10 cellular contexts compared by ENCODE assay signal in genomic region chr11:19979519-19979845, GRCh38.
A peak's percentile ranks its signal among the peaks of the same experiment; 100 is the strongest.
DNase-seq lines count a peak whose midpoint lies in the region; ATAC-seq and TF ChIP-seq lines count a peak whose summit lies in the region.
"Had no signal": no experiment of that assay in that cellular context is flagged by ENCODE, and none has a peak within 500 bp of the region (broad histone marks: within the 10 kb centered on the region; RNA-seq: fewer than 3 reads in every experiment).

No MANE protein-coding gene starts in this region.

- H3K36me3 ChIP-seq in liver (ENCODE audit: control insufficient read depth in 4 of 4, insufficient read depth in 3 of 4, low read depth in 1 of 4, low read length in 3 of 4) = peaks cover 0 to 4% (median 0%) of the 10 kb centered on the region in 4 donors
- no peaks in the 10 kb centered on the region for H3K36me3 ChIP-seq in mucosa of descending colon (ENCODE audit: low read depth)
- H3K36me3 ChIP-seq: WERI-Rb-1 had no signal

- TF ChIP-seq CTCF in liver (IDR thresholded peaks at IDR 0.05; ENCODE audit: low read depth, low read length, missing input control) = no peak
- no peak for TF ChIP-seq CTCF in mucosa of descending colon (IDR thresholded peaks at IDR 0.05)

- no peaks in the 10 kb centered on the region for H3K27me3 ChIP-seq in liver (ENCODE audit: control insufficient read depth in 4 of 4, insufficient read depth in 4 of 4, low read length in 3 of 4)

- H3K9ac ChIP-seq in liver (ENCODE audit: low read depth in 1 of 2, low read length in 2 of 2) = no peak overlapping the region

- no peak for TF ChIP-seq RAD21 in liver (IDR thresholded peaks at IDR 0.05)

- H3K9me3 ChIP-seq in liver (ENCODE audit: control insufficient read depth in 4 of 4, low read length in 3 of 4) = no peaks in the 10 kb centered on the region
- H3K9me3 ChIP-seq in mucosa of descending colon = no peaks in the 10 kb centered on the region

- ATAC-seq in GM18499 (IDR thresholded peaks at IDR 0.05; ENCODE audit: insufficient read depth, unreplicated experiment) (peak; percentile 57), GM21515 (IDR thresholded peaks at IDR 0.05; ENCODE audit: unreplicated experiment) (peak; percentile 75), HG03432 (IDR thresholded peaks at IDR 0.05; ENCODE audit: unreplicated experiment) (peak; percentile 68), mucosa of descending colon (no peak)

- 97% methylated on average over 5 of the region's 5 CpGs for WGBS in liver

- peaks cover 0 to 33% (median 16%) of the 10 kb centered on the region in 4 donors for H3K4me1 ChIP-seq in liver (ENCODE audit: control insufficient read depth in 4 of 4, insufficient read depth in 4 of 4, low read length in 3 of 4)
- H3K4me1 ChIP-seq in mucosa of descending colon (ENCODE audit: low read depth) = no peaks in the 10 kb centered on the region

- DNase-seq in GOT3 (lab: John Stamatoyannopoulos, UW) (no peak), iPS-NIHi7 (ENCODE audit: extremely low spot score) (no peak), mucosa of descending colon (no peak), glomerular visceral epithelial cell (ENCODE audit: extremely low spot score) (no peak)
- DNase-seq: NCI-H1105, WERI-Rb-1 had no signal

- intact Hi-C loops in mucosa of descending colon (cut with DNase I, micrococcal nuclease) = no loop called here

- no peak overlapping the region for H3K4me3 ChIP-seq in liver (ENCODE audit: low read depth in 1 of 3, low read length in 3 of 3)
- no peak overlapping the region for H3K4me3 ChIP-seq in mucosa of descending colon

- H3K27ac ChIP-seq in liver (ENCODE audit: low read depth in 1 of 2, low read length in 2 of 2) = peak overlapping the region; percentile 62 to 64
- H3K27ac ChIP-seq: WERI-Rb-1 had no signal

TF ChIP-seq in liver, 16 proteins besides CTCF, POLR2A, EP300 and RAD21:
- TF ChIP-seq YY1 (IDR thresholded peaks at IDR 0.05) (no peak), ATF3 (IDR thresholded peaks at IDR 0.05) (no peak), ZBTB33 (IDR thresholded peaks at IDR 0.05) (no peak), NR2F2 (IDR thresholded peaks at IDR 0.05) (no peak), FOXA2 (IDR thresholded peaks at IDR 0.05) (no peak), HNF4A (conservative IDR thresholded peaks at IDR 0.05) (no peak), FOXA1 (IDR thresholded peaks at IDR 0.05) (no peak), RXRA (IDR thresholded peaks at IDR 0.05) (no peak), MAX (IDR thresholded peaks at IDR 0.05) (no peak), TAF1 (conservative IDR thresholded peaks at IDR 0.05) (no peak), SP1 (IDR thresholded peaks at IDR 0.05) (no peak), HNF4G (IDR thresholded peaks at IDR 0.05) (no peak), GABPA (IDR thresholded peaks at IDR 0.05 in 1 of 2, conservative IDR thresholded peaks at IDR 0.05 in 1 of 2) (no peak)
